Comparison of ENCODE assay signal across 19 cellular contexts in genomic region chr15:38819343-38819858, GRCh38.
"Had no signal": no experiment of that assay in that cellular context is flagged by ENCODE, and none has a peak within 500 bp of the region (broad histone marks: within the 10 kb centered on the region; RNA-seq: fewer than 3 reads in every experiment).

No MANE protein-coding gene starts in this region.

- H3K27me3 ChIP-seq: brain microvascular endothelial cell, dorsolateral prefrontal cortex, left lung had no signal

- DNase-seq: activated CD4-positive, alpha-beta T cell treated with anti-CD3 and anti-CD28 coated beads, Interleukin-2, amount 10 ng/mL, durations not matched to agents 24 days and 14 days; activated CD8-positive, alpha-beta T cell treated with anti-CD3 and anti-CD28 coated beads for 36 hours; activated naive CD4-positive, alpha-beta T cell treated with anti-CD3 and anti-CD28 coated beads for 36 hours; activated T-cell treated with anti-CD3 and anti-CD28 coated beads, Interleukin-2, amount 50 U/mL, for 1 hour; brain microvascular endothelial cell; central memory CD4-positive, alpha-beta T cell; dorsolateral prefrontal cortex; foreskin keratinocyte; glutamatergic neuron; hippocampal formation; left lung; midbrain; nephron progenitor cell; stimulated activated CD4-positive, alpha-beta T cell treated with anti-CD3 and anti-CD28 coated beads, Interleukin-12 subunit alpha, Interleukin-12 subunit beta, amount 100 ng/mL, for 4 hours; stimulated activated CD4-positive, alpha-beta T cell treated with anti-CD3 and anti-CD28 coated beads, Interleukin-2, amount 100 ng/mL, for 24 hours; stimulated activated naive CD8-positive, alpha-beta T cell treated with anti-CD3 and anti-CD28 coated beads, Interleukin-15, amount 100 ng/mL, for 72 hours had no signal

- H3K27ac ChIP-seq: brain microvascular endothelial cell, dorsolateral prefrontal cortex, foreskin keratinocyte, left lung had no signal

- H3K9me3 ChIP-seq: left lung had no signal

- H3K36me3 ChIP-seq: brain microvascular endothelial cell, left lung had no signal

- H3K4me3 ChIP-seq: dorsolateral prefrontal cortex, left lung had no signal

- H3K4me1 ChIP-seq: foreskin keratinocyte, left lung had no signal

- ATAC-seq: activated CD8-positive, alpha-beta T cell treated with anti-CD3 and anti-CD28 coated beads for 36 hours; activated T-helper 17 cell treated with anti-CD3 and anti-CD28 coated beads, Interleukin-2, amount 50 U/mL, for 72 hours; foreskin keratinocyte; left lung; stimulated activated naive CD8-positive, alpha-beta T cell treated with anti-CD3 and anti-CD28 coated beads, Interleukin-15, amount 100 ng/mL, for 72 hours had no signal

- FAIRE-seq: colon, keratinocyte had no signal
